Comparison of ENCODE assay signal across 15 cellular contexts in genomic region chr22:37604875-37605274, GRCh38. TPM values are rescaled to one million over a fixed set of nuclear protein-coding genes. Genes with fewer than 3 reads are reported as not detected.
DNase-seq lines count a peak whose midpoint lies in the region; ATAC-seq and TF ChIP-seq lines count a peak whose summit lies in the region.
"Had no signal": no experiment of that assay in that cellular context is flagged by ENCODE, and none has a peak within 500 bp of the region (broad histone marks: within the 10 kb centered on the region; RNA-seq: fewer than 3 reads in every experiment).

No MANE protein-coding gene starts in this region.

- POLR2A ChIA-PET in CD8-positive, alpha-beta memory T cell (lab: Charles Lee) = no interaction called here

- peak; percentile 32 to 82 (median 73) for DNase-seq in CD8-positive, alpha-beta memory T cell
- DNase-seq in T-helper 17 cell (peak; percentile 24 to 57 (median 36)), natural killer cell (no peak), NCI-H510A (lab: John Stamatoyannopoulos, UW) (no peak), middle frontal gyrus (ENCODE audit: extremely low spot score, low spot score) (no peak), LoVo (ENCODE audit: low spot score) (no peak)
- peak; percentile 14 to 32 for DNase-seq in activated T-helper 1 cell treated with anti-CD3 and anti-CD28 coated beads, Interleukin-2, amount 50 U/mL, for 16 hours (ENCODE audit: low read depth in 1 of 2, low spot score in 1 of 2)
- DNase-seq: BE2C, left cardiac atrium, NCI-H446, Right ventricle myocardium superior had no signal

- peaks cover 0 to 9% (median 0%) of the 10 kb centered on the region in 3 donors for H3K36me3 Mint-ChIP-seq in CD8-positive, alpha-beta memory T cell
- H3K36me3 Mint-ChIP-seq in T-helper 17 cell (ENCODE audit: low read depth) (no peaks in the 10 kb centered on the region), natural killer cell (no peaks in the 10 kb centered on the region)

- peaks cover 43 to 60% (median 47%) of the 10 kb centered on the region in 3 donors for H3K4me1 Mint-ChIP-seq in CD8-positive, alpha-beta memory T cell
- H3K4me1 Mint-ChIP-seq in T-helper 17 cell (peaks cover 44% of the 10 kb centered on the region), natural killer cell (peaks cover 37 to 40% of the 10 kb centered on the region in 2 donors)

- TF ChIP-seq CTCF in natural killer cell (IDR thresholded peaks at IDR 0.05) = no peak

- intact Hi-C loops in natural killer cell (cut with micrococcal nuclease) = loop anchor here (5.0 kb wide), 3 partner anchors 72 to 257 kb away; partner anchors contain the start of genes LGALS1 and TRIOBP

- CTCF ChIA-PET in CD8-positive, alpha-beta memory T cell (lab: Charles Lee) = interaction anchor here (1.0 to 9.6 kb wide), 6 partner anchors 14 to 119 kb away, joined by 3 to 70 read pairs (median 6); partner anchors contain the start of genes MFNG and PDXP

- peaks cover 0 to 7% of the 10 kb centered on the region in 2 donors for H3K27me3 Mint-ChIP-seq in CD8-positive, alpha-beta memory T cell
- H3K27me3 Mint-ChIP-seq in T-helper 17 cell (no peaks in the 10 kb centered on the region), natural killer cell (ENCODE audit: low read depth in 2 of 2) (peaks cover 0 to 4% of the 10 kb centered on the region in 2 donors)

- no peaks in the 10 kb centered on the region for H3K9me3 Mint-ChIP-seq in CD8-positive, alpha-beta memory T cell
- no peaks in the 10 kb centered on the region for H3K9me3 Mint-ChIP-seq in natural killer cell

- H3K27ac ChIP-seq in CD8-positive, alpha-beta memory T cell (ENCODE audit: low read depth, low read length) = no peak overlapping the region

- H3K36me3 ChIP-seq in CD8-positive, alpha-beta memory T cell (ENCODE audit: insufficient read depth, low read length) = no peaks in the 10 kb centered on the region
- H3K36me3 ChIP-seq: BE2C had no signal

- peaks cover 51% of the 10 kb centered on the region for H3K4me1 ChIP-seq in CD8-positive, alpha-beta memory T cell (ENCODE audit: insufficient read depth, low read length)
- H3K4me1 ChIP-seq: BE2C had no signal

- ATAC-seq in T-helper 17 cell = peak; percentile 27
- ATAC-seq in natural killer cell = no peak
- ATAC-seq in GM18858 (IDR thresholded peaks at IDR 0.05; ENCODE audit: unreplicated experiment) = no peak
- ATAC-seq: left cardiac atrium had no signal

- H3K4me3 Mint-ChIP-seq in CD8-positive, alpha-beta memory T cell = peak overlapping the region; percentile 9 to 75 (median 67)
- H3K4me3 Mint-ChIP-seq in T-helper 17 cell (peak overlapping the region; percentile 80), natural killer cell (peak overlapping the region; percentile 18)

- H3K4me3 ChIP-seq in CD8-positive, alpha-beta memory T cell (ENCODE audit: low read length) = peak overlapping the region; percentile 32

- H3K27me3 ChIP-seq in CD8-positive, alpha-beta memory T cell (ENCODE audit: insufficient read depth, low read length, poor library complexity, severe bottlenecking) = no peaks in the 10 kb centered on the region
- H3K27me3 ChIP-seq: BE2C had no signal

- no peaks in the 10 kb centered on the region for H3K9me3 ChIP-seq in CD8-positive, alpha-beta memory T cell (ENCODE audit: low read length)
- no peaks in the 10 kb centered on the region for H3K9me3 ChIP-seq in T-helper 17 cell (ENCODE audit: control insufficient read depth, low read length, poor library complexity, severe bottlenecking)
- H3K9me3 ChIP-seq: BE2C had no signal

- H3K27ac Mint-ChIP-seq in CD8-positive, alpha-beta memory T cell = peak overlapping the region; percentile 57 to 94 (median 80)
- H3K27ac Mint-ChIP-seq in T-helper 17 cell (peak overlapping the region; percentile 91), natural killer cell (peak overlapping the region; percentile 71 to 83)

RNA-seq across cellular contexts. Expression of gene GGA1, which starts 3.8 kb away (rescaled TPM):
- 10 to 100 TPM; 69.1 to 74.3 TPM for total RNA-seq in CD8-positive, alpha-beta memory T cell
- polyA plus RNA-seq in CD8-positive, alpha-beta memory T cell = 34.9 TPM
- total RNA-seq in T-helper 17 cell (10 to 100 TPM; 70.5 to 86.8 TPM), natural killer cell (10 to 100 TPM; 69.3 to 87.8 (median 80.2) TPM)

RNA-seq across cellular contexts. Expression of gene LGALS2, which starts 25.0 kb away (rescaled TPM):
- not detected for total RNA-seq in CD8-positive, alpha-beta memory T cell
- polyA plus RNA-seq in CD8-positive, alpha-beta memory T cell = not detected
- total RNA-seq in T-helper 17 cell = 1 to 10 TPM; 1.9 to 6.1 TPM
- 1 to 10 TPM; 1.4 to 3.4 (median 2.6) TPM for total RNA-seq in natural killer cell
- total RNA-seq: activated CD8-positive, alpha-beta memory T cell treated with anti-CD3 and anti-CD28 coated beads for 36 hours; fibroblast of villous mesenchyme; left cardiac atrium; Right ventricle myocardium superior; temporal lobe had no signal

RNA-seq across cellular contexts. Expression of gene SH3BP1, which starts 34.6 kb away (rescaled TPM):
- total RNA-seq in CD8-positive, alpha-beta memory T cell = 10 to 100 TPM; 93.1 to 94.6 TPM
- polyA plus RNA-seq in CD8-positive, alpha-beta memory T cell = 32.3 TPM
- 10 to 100 TPM; 79.7 to 97.5 TPM for total RNA-seq in T-helper 17 cell
- 100 to 1,000 TPM; 163 to 189 (median 163) TPM for total RNA-seq in natural killer cell

RNA-seq across cellular contexts. Expression of gene CDC42EP1, which starts 44.6 kb away (rescaled TPM):
- under 1 TPM; 0.13 to 0.31 TPM for total RNA-seq in CD8-positive, alpha-beta memory T cell
- not detected for polyA plus RNA-seq in CD8-positive, alpha-beta memory T cell
- total RNA-seq in T-helper 17 cell (not detected), natural killer cell (under 1 TPM in 2 of 3 donors, not detected in 1; 0.27 to 0.78 TPM)

RNA-seq across cellular contexts. Expression of gene PDXP, which starts 53.6 kb away (rescaled TPM):
- total RNA-seq in CD8-positive, alpha-beta memory T cell = 10 to 100 TPM; 36.0 to 37.8 TPM
- polyA plus RNA-seq in CD8-positive, alpha-beta memory T cell = 7.1 TPM
- total RNA-seq in T-helper 17 cell (1 to 10 TPM; 2.6 to 3.0 TPM), natural killer cell (10 to 100 TPM in 2 of 3 donors, 1 to 10 TPM in 1; 8.3 to 14.2 (median 13.4) TPM)

Comparison
In these comparisons a context has a peak if more than half of its experiments do, and no peak if none do; other contexts are left out.
1. DNase-seq: peak in CD8-positive, alpha-beta memory T cell (5 of 5), T-helper 17 cell (3 of 3) and activated T-helper 1 cell treated with anti-CD3 and anti-CD28 coated beads, Interleukin-2, amount 50 U/mL, for 16 hours (2 of 2); none in natural killer cell (single experiment), NCI-H510A (single experiment), middle frontal gyrus (single experiment) and LoVo (single experiment).
2. H3K4me3 Mint-ChIP-seq: peak in every context shown above with its lines; median percentile 80 in T-helper 17 cell; 67 in CD8-positive, alpha-beta memory T cell; 18 in natural killer cell.
3. Peak in every context shown above with its lines, with median percentiles within 50 percentile points of each other: H3K27ac Mint-ChIP-seq.